8 cellular contexts compared by ENCODE assay signal in genomic region chr10:113680172-113681111, GRCh38. TPM values are rescaled to one million over a fixed set of nuclear protein-coding genes. Genes with fewer than 3 reads are reported as not detected.
DNase-seq lines count a peak whose midpoint lies in the region; ATAC-seq and TF ChIP-seq lines count a peak whose summit lies in the region.

No MANE protein-coding gene starts in this region.

- H3F3A ChIP-seq in SU-DHL-6 (ENCODE audit: insufficient read depth) = peaks cover 17% of the 10 kb centered on the region; the same call in 1 of the 2 replicates

- in situ Hi-C loops in brain microvascular endothelial cell (cut with HindIII; ENCODE audit: low pct_ligation_motif_present, low sequenced_read_pairs) = no loop called here

- peak overlapping the region; percentile 96 for H2AFZ ChIP-seq in SU-DHL-6 (ENCODE audit: low read depth, low read length, severe bottlenecking)

- H3K27ac ChIP-seq in HL-60 (replicated peaks) = peak overlapping the region; percentile 67
- no peak overlapping the region for H3K27ac ChIP-seq in SU-DHL-6 (ENCODE audit: low read depth, low read length)
- peak overlapping the region; percentile 79 for H3K27ac ChIP-seq in brain microvascular endothelial cell
- no peak overlapping the region for H3K27ac ChIP-seq in iPS-20b (ENCODE audit: low read length)
- H3K27ac ChIP-seq in skeletal muscle tissue (ENCODE audit: low read depth, low read length) = peak overlapping the region; percentile 96

- H3K36me3 ChIP-seq in SU-DHL-6 (ENCODE audit: low read length) = no peaks in the 10 kb centered on the region
- H3K36me3 ChIP-seq in brain microvascular endothelial cell (replicated peaks) = no peaks in the 10 kb centered on the region
- H3K36me3 ChIP-seq in iPS-20b (ENCODE audit: insufficient read depth, low read depth, low read length) = no peaks in the 10 kb centered on the region
- H3K36me3 ChIP-seq in skeletal muscle tissue (ENCODE audit: control insufficient read depth in 3 of 3, insufficient read depth in 3 of 3, low read length in 3 of 3) = no peaks in the 10 kb centered on the region

- H3K4me2 ChIP-seq in SU-DHL-6 (ENCODE audit: low read depth, low read length, poor library complexity, severe bottlenecking) = peak overlapping the region; percentile 75

- no peaks in the 10 kb centered on the region for H3K79me2 ChIP-seq in SU-DHL-6 (ENCODE audit: insufficient read depth, low read length)

- peak; percentile 14 for ATAC-seq in GM21367 (IDR thresholded peaks at IDR 0.05; ENCODE audit: unreplicated experiment)
- no peak for ATAC-seq in GM18519 (IDR thresholded peaks at IDR 0.05; ENCODE audit: low FRiP score, unreplicated experiment)

- H3K4me3 ChIP-seq in HL-60 (replicated peaks; ENCODE audit: insufficient read depth, low read length) = peak overlapping the region; percentile 89
- peak overlapping the region; percentile 66 for H3K4me3 ChIP-seq in SU-DHL-6 (ENCODE audit: insufficient read depth, low read length, poor library complexity, severe bottlenecking)
- peak overlapping the region; percentile 93 for H3K4me3 ChIP-seq in brain microvascular endothelial cell (ENCODE audit: low read depth, low read length)
- H3K4me3 ChIP-seq in iPS-20b (ENCODE audit: low read length) = peak overlapping the region; percentile 89
- peak overlapping the region; percentile 96 to 98 (median 97) for H3K4me3 ChIP-seq in skeletal muscle tissue (ENCODE audit: low read length in 3 of 3)

- no peaks in the 10 kb centered on the region for H3K27me3 ChIP-seq in HL-60 (ENCODE audit: insufficient read depth, poor library complexity, severe bottlenecking)
- H3K27me3 ChIP-seq in SU-DHL-6 (ENCODE audit: low read length) = no peaks in the 10 kb centered on the region
- H3K27me3 ChIP-seq in brain microvascular endothelial cell (replicated peaks) = no peaks in the 10 kb centered on the region
- peaks cover 23% of the 10 kb centered on the region for H3K27me3 ChIP-seq in iPS-20b (ENCODE audit: insufficient read depth, low read length)
- no peaks in the 10 kb centered on the region for H3K27me3 ChIP-seq in skeletal muscle tissue (ENCODE audit: control insufficient read depth in 3 of 3, insufficient read depth in 3 of 3, low read length in 3 of 3)

- no peaks in the 10 kb centered on the region for H4K20me1 ChIP-seq in SU-DHL-6 (ENCODE audit: low read depth, low read length)

- peak overlapping the region; percentile 67 for H3K9ac ChIP-seq in SU-DHL-6 (ENCODE audit: low read length)
- H3K9ac ChIP-seq in iPS-20b (ENCODE audit: low read depth, low read length) = peak overlapping the region; percentile 87
- H3K9ac ChIP-seq in skeletal muscle tissue (ENCODE audit: low read depth in 1 of 3, low read length in 3 of 3) = peak overlapping the region; percentile 92 to 99 (median 97)

- peak; percentile 23 for DNase-seq in DMS153 treated with DMSO at 0.1 percent for 48 hours (lab: John Stamatoyannopoulos, UW; ENCODE audit: unreplicated experiment)
- DNase-seq in HL-60 (ENCODE audit: low read depth in 1 of 2, low spot score in 1 of 2) = peak; percentile 34 to 42
- DNase-seq in brain microvascular endothelial cell = peak; percentile 35

- no peaks in the 10 kb centered on the region for H3K9me2 ChIP-seq in SU-DHL-6 (replicated peaks; ENCODE audit: insufficient read depth, low read length)

- no peaks in the 10 kb centered on the region for H3K4me1 ChIP-seq in iPS-20b (ENCODE audit: insufficient read depth, low read length)
- H3K4me1 ChIP-seq in skeletal muscle tissue (ENCODE audit: control insufficient read depth in 3 of 3, insufficient read depth in 3 of 3, low read length in 3 of 3) = peaks cover 12 to 27% (median 17%) of the 10 kb centered on the region in 3 donors

- TF ChIP-seq CTCF in HL-60 (IDR thresholded peaks at IDR 0.05; ENCODE audit: insufficient read depth, low read length) = no peak
- TF ChIP-seq CTCF in SU-DHL-6 (IDR thresholded peaks at IDR 0.05; ENCODE audit: insufficient read depth, low read length, poor library complexity, severe bottlenecking) = no peak
- TF ChIP-seq CTCF in brain microvascular endothelial cell (IDR thresholded peaks at IDR 0.05; ENCODE audit: low read depth, low read length, missing control alignments) = no peak

- H3K9me3 ChIP-seq in SU-DHL-6 (ENCODE audit: insufficient read depth, low read length) (no peaks in the 10 kb centered on the region), iPS-20b (ENCODE audit: insufficient read depth, low read depth, low read length) (no peaks in the 10 kb centered on the region), skeletal muscle tissue (ENCODE audit: control insufficient read depth in 3 of 3, low read length in 3 of 3) (no peaks in the 10 kb centered on the region)

RNA-seq across cellular contexts. Expression of gene CASP7, which starts 0.7 kb away (rescaled TPM):
- total RNA-seq in skeletal muscle tissue = 13.6 TPM

RNA-seq across cellular contexts. Expression of gene NRAP, which starts 16.6 kb away (rescaled TPM):
- total RNA-seq in skeletal muscle tissue = 27.1 TPM

Comparison
In these comparisons a context has a peak if more than half of its experiments do, and no peak if none do; other contexts are left out.
1. H3K27ac ChIP-seq: peak in HL-60 (single experiment), brain microvascular endothelial cell (single experiment) and skeletal muscle tissue (single experiment); none in SU-DHL-6 (single experiment) and iPS-20b (single experiment).
2. Peak in every context shown above with its lines, with median percentiles within 50 percentile points of each other: DNase-seq, H3K4me3 ChIP-seq and H3K9ac ChIP-seq.